In genomic region chr2:189338119-189338518, GRCh38 we compare ENCODE assay signal across 23 cellular contexts.
DNase-seq lines count a peak whose midpoint lies in the region; ATAC-seq and TF ChIP-seq lines count a peak whose summit lies in the region.
"Had no signal": no experiment of that assay in that cellular context is flagged by ENCODE, and none has a peak within 500 bp of the region (broad histone marks: within the 10 kb centered on the region; RNA-seq: fewer than 3 reads in every experiment).

No MANE protein-coding gene starts in this region.

- ATAC-seq in heart right ventricle = peak in 1 of 8 donors; percentile 56
- ATAC-seq: activated T-cell treated with anti-CD3 and anti-CD28 coated beads, Interleukin-2, amount 50 U/mL, for 4 hours; GM12878 had no signal

- no peaks in the 10 kb centered on the region for H3K27me3 ChIP-seq in ascending aorta
- H3K27me3 ChIP-seq in heart right ventricle = no peaks in the 10 kb centered on the region
- no peaks in the 10 kb centered on the region for H3K27me3 ChIP-seq in tibial nerve
- H3K27me3 ChIP-seq: spleen had no signal

- H3K27ac ChIP-seq in ascending aorta (peak overlapping the region; percentile 23 to 65), heart right ventricle (peak overlapping the region in 6 of 10 donors; percentile 36 to 72 (median 50)), tibial nerve (peak overlapping the region in 3 of 4 donors; percentile 54 to 77 (median 55))
- H3K27ac ChIP-seq: spleen had no signal

- no peak overlapping the region for H3K4me3 Mint-ChIP-seq in osteocyte (ENCODE audit: unreplicated experiment)
- H3K4me3 Mint-ChIP-seq: activated T-cell treated with anti-CD3 and anti-CD28 coated beads, Interleukin-2, amount 50 U/mL, for 4 hours; CD4-positive, alpha-beta T cell; neural crest cell had no signal

- H3K27me3 Mint-ChIP-seq in osteocyte (ENCODE audit: unreplicated experiment) = no peaks in the 10 kb centered on the region
- H3K27me3 Mint-ChIP-seq: CD4-positive, alpha-beta T cell had no signal

- H3K9me3 Mint-ChIP-seq in osteocyte (ENCODE audit: unreplicated experiment) = peaks cover 25% of the 10 kb centered on the region

- peak overlapping the region; percentile 52 for H3K27ac Mint-ChIP-seq in osteocyte (ENCODE audit: unreplicated experiment)
- H3K27ac Mint-ChIP-seq: CD4-positive, alpha-beta T cell had no signal

- H3K4me1 ChIP-seq in ascending aorta = no peaks in the 10 kb centered on the region
- H3K4me1 ChIP-seq in heart right ventricle = peaks cover 0 to 3% (median 0%) of the 10 kb centered on the region in 9 donors
- peaks cover 0 to 5% (median 0%) of the 10 kb centered on the region in 4 donors for H3K4me1 ChIP-seq in tibial nerve
- H3K4me1 ChIP-seq: prostate gland, spleen had no signal

- H3K36me3 ChIP-seq in ascending aorta (no peaks in the 10 kb centered on the region), heart right ventricle (no peaks in the 10 kb centered on the region), tibial nerve (no peaks in the 10 kb centered on the region)
- H3K36me3 ChIP-seq: prostate gland had no signal

- peaks cover 14% of the 10 kb centered on the region for H3K36me3 Mint-ChIP-seq in osteocyte (ENCODE audit: unreplicated experiment)

- TF ChIP-seq POLR2A in tibial nerve (IDR thresholded peaks at IDR 0.05) = no peak

- H3K4me1 Mint-ChIP-seq in osteocyte (ENCODE audit: unreplicated experiment) = peaks cover 12% of the 10 kb centered on the region
- H3K4me1 Mint-ChIP-seq: neural crest cell had no signal

- H3K4me3 ChIP-seq in ascending aorta = no peak overlapping the region
- no peak overlapping the region for H3K4me3 ChIP-seq in heart right ventricle
- H3K4me3 ChIP-seq in tibial nerve = no peak overlapping the region
- H3K4me3 ChIP-seq: GM12878, prostate gland, spleen had no signal

- intact Hi-C loops in ascending aorta (cut with DNase I) (no loop called here), heart right ventricle (cut with DNase I) (no loop called here)

- DNase-seq in ascending aorta (ENCODE audit: low spot score in 2 of 2) (no peak), heart right ventricle (no peak), osteocyte (ENCODE audit: extremely low spot score, unreplicated experiment) (no peak), tibial nerve (ENCODE audit: low spot score in 2 of 2) (peak in 1 of 2 donors; percentile 5), midbrain (lab: John Stamatoyannopoulos, UW) (no peak), GM20000 (ENCODE audit: low spot score) (no peak), amniotic stem cell (lab: John Stamatoyannopoulos, UW) (no peak), DMS 273 treated with DMSO at 0.1 percent for 48 hours (lab: John Stamatoyannopoulos, UW) (no peak)
- DNase-seq: activated CD4-positive, alpha-beta T cell treated with anti-CD3 and anti-CD28 coated beads for 1 hour; activated CD8-positive, alpha-beta memory T cell treated with anti-CD3 and anti-CD28 coated beads for 24 hours; activated naive CD4-positive, alpha-beta T cell treated with Interleukin-2 at 50 U/mL for 16 hours; activated T-cell treated with anti-CD3 and anti-CD28 coated beads, Interleukin-2, amount 50 U/mL, for 4 hours; CD4-positive, alpha-beta T cell; DMS53; hippocampal formation; NCI-H1105 treated with DMSO at 0.1 percent for 48 hours; NCI-H2081 treated with DMSO at 0.1 percent for 48 hours; NCI-H524 treated with DMSO at 0.1 percent for 48 hours; spleen; substantia nigra had no signal

- H3K9me3 ChIP-seq in ascending aorta (peaks cover 0 to 12% of the 10 kb centered on the region in 2 donors), heart right ventricle (peaks cover 0 to 19% (median 0%) of the 10 kb centered on the region in 11 donors), tibial nerve (peaks cover 0 to 6% (median 0%) of the 10 kb centered on the region in 4 donors)
- H3K9me3 ChIP-seq: prostate gland had no signal

- no peak for TF ChIP-seq EP300 in tibial nerve (IDR thresholded peaks at IDR 0.05)

- 70% methylated on average over 3 of the region's 3 CpGs for WGBS in heart right ventricle, 2 donors
- WGBS in tibial nerve, 2 donors = 66 to 67% methylated on average over 3 of the region's 3 CpGs

- TF ChIP-seq CTCF in ascending aorta (IDR thresholded peaks at IDR 0.05) = no peak
- TF ChIP-seq CTCF in heart right ventricle (IDR thresholded peaks at IDR 0.05) = no peak
- TF ChIP-seq CTCF in osteocyte (IDR thresholded peaks at IDR 0.05) = no peak
- TF ChIP-seq CTCF in tibial nerve (IDR thresholded peaks at IDR 0.05) = no peak
- TF ChIP-seq CTCF in GM20000 (IDR thresholded peaks at IDR 0.05; ENCODE audit: extremely low read depth, missing control alignments) = no peak
